ENCODE assay signal across 23 cellular contexts in genomic region chr1:214380418-214380817, GRCh38.
A peak's percentile ranks its signal among the peaks of the same experiment; 100 is the strongest.
DNase-seq lines count a peak whose midpoint lies in the region; ATAC-seq and TF ChIP-seq lines count a peak whose summit lies in the region.
"Had no signal": no experiment of that assay in that cellular context is flagged by ENCODE, and none has a peak within 500 bp of the region (broad histone marks: within the 10 kb centered on the region; RNA-seq: fewer than 3 reads in every experiment).

No MANE protein-coding gene starts in this region.

- H3K9me3 ChIP-seq in HUES6 (ENCODE audit: control insufficient read depth, insufficient read depth, low read depth, low read length) (no peaks in the 10 kb centered on the region), esophagus squamous epithelium (no peaks in the 10 kb centered on the region)
- H3K9me3 ChIP-seq: BE2C, left ventricle myocardium inferior, uterus had no signal

- peaks cover 76% of the 10 kb centered on the region for H3K36me3 ChIP-seq in HUES6 (ENCODE audit: control insufficient read depth, insufficient read depth, low read length)
- peaks cover 0 to 66% (median 16%) of the 10 kb centered on the region in 3 donors for H3K36me3 ChIP-seq in esophagus squamous epithelium
- H3K36me3 ChIP-seq: BE2C, uterus had no signal

- H3K36me3 Mint-ChIP-seq in activated T-cell treated with anti-CD3 and anti-CD28 coated beads, Interleukin-2, amount 50 U/mL, for 24 hours (ENCODE audit: low read depth), result no peaks in the 10 kb centered on the region

- no peaks in the 10 kb centered on the region for H3K9me3 Mint-ChIP-seq in activated T-cell treated with anti-CD3 and anti-CD28 coated beads, Interleukin-2, amount 50 U/mL, for 24 hours
- H3K9me3 Mint-ChIP-seq: activated T-cell treated with anti-CD3 and anti-CD28 coated beads, Interleukin-2, amount 50 U/mL, for 4 hours had no signal

- H3K27ac ChIP-seq in HUES6 (ENCODE audit: low read depth, low read length), result peak overlapping the region; percentile 91
- no peak overlapping the region for H3K27ac ChIP-seq in esophagus squamous epithelium
- H3K27ac ChIP-seq: left ventricle myocardium inferior, SK-N-MC, uterus had no signal

- TF ChIP-seq POLR2A in esophagus squamous epithelium (IDR thresholded peaks at IDR 0.05), result no peak

- intact Hi-C loops in esophagus squamous epithelium (cut with DNase I), result no loop called here

- H3K27me3 Mint-ChIP-seq in activated T-cell treated with anti-CD3 and anti-CD28 coated beads, Interleukin-2, amount 50 U/mL, for 24 hours, result no peaks in the 10 kb centered on the region

- peak; percentile 77 for DNase-seq in A172 (ENCODE audit: low spot score)
- peak; percentile 36 for DNase-seq in astrocyte of the hippocampus (ENCODE audit: low read depth, low spot score)
- DNase-seq in left kidney (ENCODE audit: low read depth, low spot score), result peak; percentile 89
- DNase-seq in GM19238 (ENCODE audit: insufficient read length, low spot score), result no peak
- DNase-seq in esophagus squamous epithelium (lab: John Stamatoyannopoulos, UW), result no peak
- no peak for DNase-seq in activated T-cell treated with anti-CD3 and anti-CD28 coated beads, Interleukin-2, amount 50 U/mL, for 24 hours
- DNase-seq: activated naive CD4-positive, alpha-beta T cell treated with anti-CD3 and anti-CD28 coated beads, Interleukin-2, amount 50 U/mL, for 16 hours; activated T-cell treated with anti-CD3 and anti-CD28 coated beads, Interleukin-2, amount 50 U/mL, for 4 hours; aorta; BE2C; erythroblast; left ventricle myocardium inferior; NCI-H1048; NCI-H1930; retina; stimulated activated CD4-positive, alpha-beta T cell treated with anti-CD3 and anti-CD28 coated beads, Interleukin-12 subunit alpha, Interleukin-12 subunit beta, amount 100 ng/mL, for 4 hours; stimulated activated CD8-positive, alpha-beta memory T cell treated with anti-CD3 and anti-CD28 coated beads, Interleukin-4, amount 100 ng/mL, for 48 hours; substantia nigra; uterus had no signal

- no peak for ATAC-seq in GM18519 (IDR thresholded peaks at IDR 0.05; ENCODE audit: low FRiP score, unreplicated experiment)
- ATAC-seq: activated CD4-positive, CD25-positive, alpha-beta regulatory T cell treated with anti-CD3 and anti-CD28 coated beads, Interleukin-2, amount 50 U/mL, for 24 hours; activated T-cell treated with anti-CD3 and anti-CD28 coated beads, Interleukin-2, amount 50 U/mL, for 4 hours had no signal

- H3K4me1 ChIP-seq in HUES6 (ENCODE audit: control insufficient read depth, insufficient read depth, low read length) (peaks cover 39% of the 10 kb centered on the region), esophagus squamous epithelium (peaks cover 0 to 30% (median 6%) of the 10 kb centered on the region in 3 donors)
- H3K4me1 ChIP-seq: BE2C, left ventricle myocardium inferior, uterus had no signal

- no peaks in the 10 kb centered on the region for H3K4me1 Mint-ChIP-seq in activated T-cell treated with anti-CD3 and anti-CD28 coated beads, Interleukin-2, amount 50 U/mL, for 24 hours (ENCODE audit: low read depth)

- H3K27me3 ChIP-seq in HUES6 (ENCODE audit: control insufficient read depth, insufficient read depth, low read length) (no peaks in the 10 kb centered on the region), esophagus squamous epithelium (no peaks in the 10 kb centered on the region)
- H3K27me3 ChIP-seq: uterus had no signal

- no peak for TF ChIP-seq CTCF in esophagus squamous epithelium (IDR thresholded peaks at IDR 0.05)

- no peak overlapping the region for H3K4me3 ChIP-seq in HUES6 (ENCODE audit: low read depth, low read length)
- H3K4me3 ChIP-seq in esophagus squamous epithelium, result no peak overlapping the region
- H3K4me3 ChIP-seq: left ventricle myocardium inferior, SK-N-MC, uterus had no signal

- no peak overlapping the region for H3K4me3 Mint-ChIP-seq in activated T-cell treated with anti-CD3 and anti-CD28 coated beads, Interleukin-2, amount 50 U/mL, for 24 hours
- H3K4me3 Mint-ChIP-seq: activated T-cell treated with anti-CD3 and anti-CD28 coated beads, Interleukin-2, amount 50 U/mL, for 4 hours had no signal

- H3K9ac ChIP-seq in HUES6 (ENCODE audit: low read length), result peak overlapping the region; percentile 33

- 39 to 51% methylated on average over 3 of the region's 3 CpGs for WGBS in esophagus squamous epithelium, 2 donors

- H3K27ac Mint-ChIP-seq in activated T-cell treated with anti-CD3 and anti-CD28 coated beads, Interleukin-2, amount 50 U/mL, for 24 hours, result no peak overlapping the region

Comparison
In these comparisons a context has a peak if more than half of its experiments do, and no peak if none do; other contexts are left out.
1. DNase-seq: peak in A172 (single experiment), astrocyte of the hippocampus (single experiment) and left kidney (single experiment); none in GM19238 (single experiment), esophagus squamous epithelium (single experiment) and activated T-cell treated with anti-CD3 and anti-CD28 coated beads, Interleukin-2, amount 50 U/mL, for 24 hours (single experiment).